Comparison of ENCODE assay signal across 24 cellular contexts in the genomic region with DNA sequence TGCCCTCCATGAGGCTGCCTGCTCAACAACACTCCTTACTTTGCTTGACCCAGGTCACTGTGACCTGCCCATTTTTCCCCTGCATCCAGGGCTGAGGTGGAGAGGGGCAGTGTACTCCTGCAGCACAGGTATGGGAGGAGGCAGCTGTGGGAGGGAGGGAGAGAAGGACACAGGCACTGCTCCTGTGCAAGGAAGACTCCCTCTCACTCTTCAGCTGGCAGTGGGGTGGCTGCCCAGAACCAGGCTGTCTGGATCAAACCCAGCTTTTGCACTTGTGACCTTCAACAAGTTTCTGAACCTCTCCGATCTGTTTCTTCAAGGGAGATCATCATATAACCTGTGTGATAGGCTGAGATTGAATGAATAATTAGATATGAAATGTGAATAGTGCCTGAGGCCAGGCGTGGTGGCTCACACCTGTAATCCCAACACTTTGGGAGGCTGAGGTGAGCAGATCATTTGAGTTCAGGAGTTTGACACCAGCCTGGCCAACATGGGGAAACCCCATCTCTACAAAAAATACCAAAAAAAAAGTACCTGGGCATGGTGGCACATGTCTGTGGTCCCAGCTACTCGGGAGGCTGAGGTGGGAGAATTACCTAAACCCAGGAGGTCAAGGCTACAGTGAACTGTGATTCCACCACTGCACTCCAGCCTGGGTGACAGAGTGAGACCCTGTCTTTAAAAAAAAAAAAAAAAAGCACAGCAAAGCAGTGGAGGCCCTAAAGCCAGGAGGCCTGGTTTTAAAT. TPM values are rescaled to one million over a fixed set of nuclear protein-coding genes. Genes with fewer than 3 reads are reported as not detected.
DNase-seq lines count a peak whose midpoint lies in the region; ATAC-seq and TF ChIP-seq lines count a peak whose summit lies in the region.
"Had no signal": no experiment of that assay in that cellular context is flagged by ENCODE, and none has a peak within 500 bp of the region (broad histone marks: within the 10 kb centered on the region; RNA-seq: fewer than 3 reads in every experiment).

No MANE protein-coding gene starts in this region.

- H3K36me3 Mint-ChIP-seq in T-helper 1 cell treated with Interleukin-12 subunit alpha and Interleukin-12 subunit beta and Interleukin-4 antibody, amounts not matched to agents 30 μg/mL and 1 μg/mL, for 36 hours (ENCODE audit: low read depth): peaks cover 30% of the 10 kb centered on the region
- peaks cover 21% of the 10 kb centered on the region for H3K36me3 Mint-ChIP-seq in CD4-positive, CD25-positive, alpha-beta regulatory T cell
- H3K36me3 Mint-ChIP-seq in WTC11 (peaks cover 51% of the 10 kb centered on the region), mesothelial cell of epicardium (peaks cover 28% of the 10 kb centered on the region)

- CTCF ChIA-PET in WTC11 (lab: Charles Lee): interaction anchor here (0.5 to 1.8 kb wide), 9 partner anchors 11 to 186 kb away, joined by 3 to 12 read pairs (median 4); a partner anchor contains a TSS

- POLR2A ChIA-PET in WTC11 (lab: Charles Lee): interaction anchor here (0.6 to 1.5 kb wide), 3 partner anchors 16 to 757 kb away, joined by 3 to 4 read pairs (median 4); a partner anchor contains a TSS

- peak overlapping the region; percentile 33 for H3K27ac ChIP-seq in CD4-positive, CD25-positive, alpha-beta regulatory T cell (ENCODE audit: insufficient read depth, low read length, poor library complexity, severe bottlenecking)
- H3K27ac ChIP-seq: 22Rv1, gastroesophageal sphincter, GM23248, skin epidermis, tibial nerve had no signal

- H3K4me1 Mint-ChIP-seq in T-helper 1 cell treated with Interleukin-12 subunit alpha and Interleukin-12 subunit beta and Interleukin-4 antibody, amounts not matched to agents 30 μg/mL and 1 μg/mL, for 36 hours (ENCODE audit: low read depth): peaks cover 30% of the 10 kb centered on the region
- H3K4me1 Mint-ChIP-seq in CD4-positive, CD25-positive, alpha-beta regulatory T cell: peaks cover 7 to 46% (median 31%) of the 10 kb centered on the region in 4 donors
- H3K4me1 Mint-ChIP-seq in WTC11: peaks cover 62% of the 10 kb centered on the region
- peaks cover 9% of the 10 kb centered on the region for H3K4me1 Mint-ChIP-seq in mesothelial cell of epicardium

- no peaks in the 10 kb centered on the region for H3K9me3 ChIP-seq in CD4-positive, CD25-positive, alpha-beta regulatory T cell (ENCODE audit: control insufficient read depth in 2 of 2, low read length in 2 of 2)
- H3K9me3 ChIP-seq: BLaER1, gastroesophageal sphincter, tibial nerve had no signal

- H3K27me3 ChIP-seq in CD4-positive, CD25-positive, alpha-beta regulatory T cell (ENCODE audit: control insufficient read depth, insufficient read depth, low read length): no peaks in the 10 kb centered on the region
- H3K27me3 ChIP-seq: BLaER1, gastroesophageal sphincter, tibial nerve had no signal

- H3K9me3 Mint-ChIP-seq in T-helper 1 cell treated with Interleukin-12 subunit alpha and Interleukin-12 subunit beta and Interleukin-4 antibody, amounts not matched to agents 30 μg/mL and 1 μg/mL, for 36 hours: no peaks in the 10 kb centered on the region
- H3K9me3 Mint-ChIP-seq in CD4-positive, CD25-positive, alpha-beta regulatory T cell: no peaks in the 10 kb centered on the region
- H3K9me3 Mint-ChIP-seq in WTC11 (peaks cover 8% of the 10 kb centered on the region), mesothelial cell of epicardium (no peaks in the 10 kb centered on the region)
- H3K9me3 Mint-ChIP-seq: activated naive CD8-positive, alpha-beta T cell treated with anti-CD3 and anti-CD28 coated beads, Interleukin-2, amount 10 ng/mL, durations not matched to agents 7 days and 5 days had no signal

- H3K27me3 Mint-ChIP-seq in T-helper 1 cell treated with Interleukin-12 subunit alpha and Interleukin-12 subunit beta and Interleukin-4 antibody, amounts not matched to agents 30 μg/mL and 1 μg/mL, for 36 hours (ENCODE audit: low read depth): no peaks in the 10 kb centered on the region
- no peaks in the 10 kb centered on the region for H3K27me3 Mint-ChIP-seq in CD4-positive, CD25-positive, alpha-beta regulatory T cell
- H3K27me3 Mint-ChIP-seq in WTC11 (ENCODE audit: low read depth) (no peaks in the 10 kb centered on the region), mesothelial cell of epicardium (ENCODE audit: low read depth) (no peaks in the 10 kb centered on the region)
- H3K27me3 Mint-ChIP-seq: activated naive CD8-positive, alpha-beta T cell treated with anti-CD3 and anti-CD28 coated beads, Interleukin-2, amount 10 ng/mL, durations not matched to agents 7 days and 5 days had no signal

- no peak for ATAC-seq in CD4-positive, CD25-positive, alpha-beta regulatory T cell (ENCODE audit: low read depth in 2 of 2)
- ATAC-seq in WTC11 (no peak), HG02884 (IDR thresholded peaks at IDR 0.05; ENCODE audit: unreplicated experiment) (no peak), GM21390 (IDR thresholded peaks at IDR 0.05; ENCODE audit: unreplicated experiment) (no peak)
- ATAC-seq: gastroesophageal sphincter, left lobe of liver, Panc1 had no signal

- H3K4me3 Mint-ChIP-seq in T-helper 1 cell treated with Interleukin-12 subunit alpha and Interleukin-12 subunit beta and Interleukin-4 antibody, amounts not matched to agents 30 μg/mL and 1 μg/mL, for 36 hours: no peak overlapping the region
- H3K4me3 Mint-ChIP-seq in CD4-positive, CD25-positive, alpha-beta regulatory T cell: no peak overlapping the region
- no peak overlapping the region for H3K4me3 Mint-ChIP-seq in WTC11
- no peak overlapping the region for H3K4me3 Mint-ChIP-seq in mesothelial cell of epicardium
- H3K4me3 Mint-ChIP-seq: activated naive CD8-positive, alpha-beta T cell treated with anti-CD3 and anti-CD28 coated beads, Interleukin-2, amount 10 ng/mL, durations not matched to agents 7 days and 5 days had no signal

- no peak overlapping the region for H3K4me3 ChIP-seq in CD4-positive, CD25-positive, alpha-beta regulatory T cell (ENCODE audit: low read depth, low read length)
- H3K4me3 ChIP-seq: BLaER1, gastroesophageal sphincter, GM23248, skin epidermis, tibial nerve had no signal

- H3K4me1 ChIP-seq in CD4-positive, CD25-positive, alpha-beta regulatory T cell (ENCODE audit: control insufficient read depth, insufficient read depth, low read length, poor library complexity, severe bottlenecking): peaks cover 21% of the 10 kb centered on the region

- H3K36me3 ChIP-seq in CD4-positive, CD25-positive, alpha-beta regulatory T cell (ENCODE audit: control insufficient read depth, insufficient read depth, low read length): peaks cover 7% of the 10 kb centered on the region

- TF ChIP-seq CTCF in WTC11 (IDR thresholded peaks at IDR 0.05) (no peak), mesothelial cell of epicardium (IDR thresholded peaks at IDR 0.05; ENCODE audit: unreplicated experiment) (no peak)

- H3K27ac Mint-ChIP-seq in T-helper 1 cell treated with Interleukin-12 subunit alpha and Interleukin-12 subunit beta and Interleukin-4 antibody, amounts not matched to agents 30 μg/mL and 1 μg/mL, for 36 hours: peak overlapping the region; percentile 18
- peak overlapping the region; percentile 60 to 70 (median 68) for H3K27ac Mint-ChIP-seq in CD4-positive, CD25-positive, alpha-beta regulatory T cell
- H3K27ac Mint-ChIP-seq in WTC11 (peak overlapping the region; percentile 60), mesothelial cell of epicardium (peak overlapping the region; percentile 19)
- H3K27ac Mint-ChIP-seq: activated naive CD8-positive, alpha-beta T cell treated with anti-CD3 and anti-CD28 coated beads, Interleukin-2, amount 10 ng/mL, durations not matched to agents 7 days and 5 days had no signal

- DNase-seq in T-helper 1 cell (no peak), WTC11 (ENCODE audit: low spot score) (no peak), mesothelial cell of epicardium (ENCODE audit: low spot score in 2 of 2, unreplicated experiment in 2 of 2) (no peak), NK-92 (lab: John Stamatoyannopoulos, UW; ENCODE audit: unreplicated experiment) (no peak)
- no peak for DNase-seq in CD4-positive, CD25-positive, alpha-beta regulatory T cell
- DNase-seq: activated naive CD8-positive, alpha-beta T cell treated with anti-CD3 and anti-CD28 coated beads, Interleukin-2, amount 10 ng/mL, durations not matched to agents 7 days and 5 days; DMS153; erythroblast; GM23248; NCI-H1092; NCI-H526 treated with DMSO at 0.1 percent for 48 hours; stimulated activated CD4-positive, alpha-beta T cell treated with anti-CD3 and anti-CD28 coated beads, Interleukin-4, amount 100 ng/mL, for 4 hours; stimulated activated CD8-positive, alpha-beta memory T cell treated with anti-CD3 and anti-CD28 coated beads, Interleukin-4, amount 100 ng/mL, for 48 hours had no signal

TF ChIP-seq in WTC11, 78 proteins besides CTCF, POLR2A, EP300 and RAD21 (continues in another document):
- no peak for TF ChIP-seq EMX1 (CRISPR knock-in tag; IDR thresholded peaks at IDR 0.05)
- no peak for TF ChIP-seq IRF2 (CRISPR knock-in tag; IDR thresholded peaks at IDR 0.05; ENCODE audit: borderline replicate concordance, low read depth)
- TF ChIP-seq ZNF423 (CRISPR knock-in tag; IDR thresholded peaks at IDR 0.05): no peak
- TF ChIP-seq, protein P1, sequence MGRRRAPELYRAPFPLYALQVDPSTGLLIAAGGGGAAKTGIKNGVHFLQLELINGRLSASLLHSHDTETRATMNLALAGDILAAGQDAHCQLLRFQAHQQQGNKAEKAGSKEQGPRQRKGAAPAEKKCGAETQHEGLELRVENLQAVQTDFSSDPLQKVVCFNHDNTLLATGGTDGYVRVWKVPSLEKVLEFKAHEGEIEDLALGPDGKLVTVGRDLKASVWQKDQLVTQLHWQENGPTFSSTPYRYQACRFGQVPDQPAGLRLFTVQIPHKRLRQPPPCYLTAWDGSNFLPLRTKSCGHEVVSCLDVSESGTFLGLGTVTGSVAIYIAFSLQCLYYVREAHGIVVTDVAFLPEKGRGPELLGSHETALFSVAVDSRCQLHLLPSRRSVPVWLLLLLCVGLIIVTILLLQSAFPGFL (CRISPR knock-in tag; IDR thresholded peaks at IDR 0.05; ENCODE audit: borderline replicate concordance): no peak
- no peak for TF ChIP-seq ZNF671 (CRISPR knock-in tag; IDR thresholded peaks at IDR 0.05)

RNA-seq across cellular contexts. Expression of a gene that starts 14.2 kb away (rescaled TPM):
- total RNA-seq in CD4-positive, CD25-positive, alpha-beta regulatory T cell: 38.9 TPM
- 10 to 100 TPM; 19.4 to 27.7 (median 24.1) TPM for polyA plus RNA-seq in CD4-positive, CD25-positive, alpha-beta regulatory T cell
- total RNA-seq in WTC11 (2021): 71.1 to 88.9 TPM (median 80.3 TPM) in 3 replicates
- 94.4 to 101 TPM (median 98.4 TPM) in 3 replicates for total RNA-seq in mesothelial cell of epicardium

RNA-seq across cellular contexts. Expression of a gene that starts 18.0 kb away (rescaled TPM):
- 75.8 TPM for total RNA-seq in CD4-positive, CD25-positive, alpha-beta regulatory T cell
- polyA plus RNA-seq in CD4-positive, CD25-positive, alpha-beta regulatory T cell: 100 to 1,000 TPM; 199 to 248 (median 214) TPM
- total RNA-seq in WTC11 (2021) (83.2 to 89.4 TPM (median 88.4 TPM) in 3 replicates), mesothelial cell of epicardium (37.6 to 40.7 TPM (median 40.0 TPM) in 3 replicates)

RNA-seq across cellular contexts. Expression of a gene that starts 46.2 kb away (rescaled TPM):
- 7.7 TPM for total RNA-seq in CD4-positive, CD25-positive, alpha-beta regulatory T cell
- polyA plus RNA-seq in CD4-positive, CD25-positive, alpha-beta regulatory T cell: not detected
- total RNA-seq in WTC11 (2021) (52.5 to 57.7 TPM (median 54.7 TPM) in 3 replicates), mesothelial cell of epicardium (235 to 248 TPM (median 238 TPM) in 3 replicates)

RNA-seq across cellular contexts. Expression of a gene that starts 58.4 kb away (rescaled TPM):
- 39.4 TPM for total RNA-seq in CD4-positive, CD25-positive, alpha-beta regulatory T cell
- polyA plus RNA-seq in CD4-positive, CD25-positive, alpha-beta regulatory T cell: 10 to 100 TPM; 11.9 to 17.0 (median 14.7) TPM
- total RNA-seq in WTC11 (2021) (0.11 to 0.23 TPM (median 0.17 TPM) in 3 replicates), mesothelial cell of epicardium (0.16 to 0.18 TPM (median 0.18 TPM) in 3 replicates)
- total RNA-seq: dermis microvascular lymphatic vessel endothelial cell, GM23248 had no signal
- polyA plus RNA-seq: GM23248 had no signal

Comparison
In these comparisons a context has a peak if more than half of its experiments do, and no peak if none do; other contexts are left out.
1. H3K27ac Mint-ChIP-seq: peak in every context shown above with its lines; median percentile 68 in CD4-positive, CD25-positive, alpha-beta regulatory T cell; 60 in WTC11; 19 in mesothelial cell of epicardium; 18 in T-helper 1 cell treated with Interleukin-12 subunit alpha and Interleukin-12 subunit beta and Interleukin-4 antibody, amounts not matched to agents 30 μg/mL and 1 μg/mL, for 36 hours.